In the genomic region with DNA sequence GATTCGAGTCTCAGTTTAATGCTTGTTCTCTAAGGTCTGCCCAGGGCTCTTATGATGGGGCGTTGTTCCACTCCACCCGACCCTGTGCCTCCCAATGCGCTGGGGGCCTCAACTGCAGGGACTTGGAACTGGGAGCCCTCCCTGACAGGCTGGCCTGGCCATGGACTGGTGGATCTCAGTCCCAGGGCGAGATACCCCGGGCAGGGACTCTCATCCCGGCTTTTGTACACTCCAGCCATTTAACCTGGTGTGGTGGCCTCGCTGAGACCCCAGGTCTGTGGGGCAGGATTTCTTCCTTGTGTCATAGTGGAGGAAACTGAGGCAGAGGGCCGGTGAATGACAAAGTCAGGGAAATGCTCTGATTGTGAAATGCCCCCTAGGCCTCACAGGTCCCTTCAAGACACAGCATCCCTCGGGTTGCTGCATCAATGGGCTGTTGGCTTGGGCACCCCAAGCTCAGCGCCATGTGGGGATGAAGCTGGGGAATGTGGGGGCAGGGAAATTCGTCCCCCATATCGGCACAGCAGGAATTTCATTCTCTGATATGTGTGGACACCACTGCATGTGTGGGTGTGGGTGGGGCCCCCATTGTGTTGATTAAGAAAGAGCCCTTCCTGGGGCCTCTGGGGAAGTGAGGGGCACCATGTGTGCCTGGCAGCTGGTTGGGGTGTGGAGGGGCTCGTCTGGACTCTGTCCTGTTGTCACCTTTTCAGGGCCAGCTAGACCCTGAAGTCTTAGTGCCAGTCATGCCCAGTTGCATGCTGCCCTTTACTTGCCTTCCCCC, we compare ENCODE assay signal across 1 cellular context.
TF ChIP-seq lines count a peak whose summit lies in the region.

No MANE protein-coding gene starts in this region.

TF ChIP-seq in H1, 55 proteins besides CTCF, POLR2A, EP300 and RAD21:
- TF ChIP-seq KDM1A (IDR thresholded peaks at IDR 0.05; ENCODE audit: borderline replicate concordance, low read length) (no peak), TAF1 (IDR thresholded peaks at IDR 0.05; ENCODE audit: low read depth, low read length) (no peak), TCF12 (IDR thresholded peaks at IDR 0.05; ENCODE audit: low read depth, low read length) (no peak)
- TF ChIP-seq, protein P1, sequence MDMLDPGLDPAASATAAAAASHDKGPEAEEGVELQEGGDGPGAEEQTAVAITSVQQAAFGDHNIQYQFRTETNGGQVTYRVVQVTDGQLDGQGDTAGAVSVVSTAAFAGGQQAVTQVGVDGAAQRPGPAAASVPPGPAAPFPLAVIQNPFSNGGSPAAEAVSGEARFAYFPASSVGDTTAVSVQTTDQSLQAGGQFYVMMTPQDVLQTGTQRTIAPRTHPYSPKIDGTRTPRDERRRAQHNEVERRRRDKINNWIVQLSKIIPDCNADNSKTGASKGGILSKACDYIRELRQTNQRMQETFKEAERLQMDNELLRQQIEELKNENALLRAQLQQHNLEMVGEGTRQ (IDR thresholded peaks at IDR 0.05; ENCODE audit: low read length) = no peak
